11 cellular contexts compared by ENCODE assay signal in genomic region chr16:51155199-51155607, GRCh38. TPM values are rescaled to one million over a fixed set of nuclear protein-coding genes. Genes with fewer than 3 reads are reported as not detected.
DNase-seq lines count a peak whose midpoint lies in the region; ATAC-seq and TF ChIP-seq lines count a peak whose summit lies in the region.
"Had no signal": no experiment of that assay in that cellular context is flagged by ENCODE, and none has a peak within 500 bp of the region (broad histone marks: within the 10 kb centered on the region; RNA-seq: fewer than 3 reads in every experiment).

No MANE protein-coding gene starts in this region.

- peak overlapping the region; percentile 19 to 97 (median 79) for H3K4me3 ChIP-seq in dorsolateral prefrontal cortex
- peak overlapping the region; percentile 33 for H3K4me3 ChIP-seq in lower lobe of right lung
- H3K4me3 ChIP-seq in transverse colon = peak overlapping the region in 1 of 4 donors; percentile 36

- TF ChIP-seq EP300 in transverse colon (IDR thresholded peaks at IDR 0.05; ENCODE audit: low read depth) = no peak

- H3K27ac Mint-ChIP-seq in activated naive CD4-positive, alpha-beta T cell treated with anti-CD3 and anti-CD28 coated beads, Interleukin-2, amount 10 ng/mL, durations not matched to agents 7 days and 5 days = peak overlapping the region; percentile 33
- H3K27ac Mint-ChIP-seq: activated CD4-positive, alpha-beta memory T cell treated with anti-CD3 and anti-CD28 coated beads, Interleukin-2, amount 10 ng/mL, durations not matched to agents 7 days and 5 days had no signal

- H3K27ac ChIP-seq in dorsolateral prefrontal cortex = peak overlapping the region in 57 of 59 donors; percentile 39 to 99 (median 98)
- no peak overlapping the region for H3K27ac ChIP-seq in lower lobe of right lung
- H3K27ac ChIP-seq in transverse colon = peak overlapping the region; percentile 65 to 77 (median 70)

- H3K9me3 ChIP-seq in lower lobe of right lung (no peaks in the 10 kb centered on the region), transverse colon (no peaks in the 10 kb centered on the region)
- H3K9me3 ChIP-seq: BE2C had no signal

- H3K27me3 Mint-ChIP-seq in activated naive CD4-positive, alpha-beta T cell treated with anti-CD3 and anti-CD28 coated beads, Interleukin-2, amount 10 ng/mL, durations not matched to agents 7 days and 5 days = peaks cover 77% of the 10 kb centered on the region

- H3K4me1 ChIP-seq in lower lobe of right lung = peaks cover 18% of the 10 kb centered on the region
- peaks cover 0 to 30% (median 15%) of the 10 kb centered on the region in 4 donors for H3K4me1 ChIP-seq in transverse colon
- H3K4me1 ChIP-seq: BE2C had no signal

- intact Hi-C loops in dorsolateral prefrontal cortex (cut with DNase I) = no loop called here
- intact Hi-C loops in lower lobe of right lung (cut with DNase I) = no loop called here
- intact Hi-C loops in transverse colon (cut with DNase I; ENCODE audit: low total_unique reads) = no loop called here

- peaks cover 4% of the 10 kb centered on the region for H3K36me3 Mint-ChIP-seq in activated naive CD4-positive, alpha-beta T cell treated with anti-CD3 and anti-CD28 coated beads, Interleukin-2, amount 10 ng/mL, durations not matched to agents 7 days and 5 days

- TF ChIP-seq CTCF in dorsolateral prefrontal cortex (IDR thresholded peaks at IDR 0.05 in 54 of 56, conservative IDR thresholded peaks at IDR 0.05 in 2 of 56; ENCODE audit: low read depth in 1 of 56, partially characterized antibody in 56 of 56) = no peak
- TF ChIP-seq CTCF in lower lobe of right lung (IDR thresholded peaks at IDR 0.05) = no peak
- TF ChIP-seq CTCF in transverse colon (IDR thresholded peaks at IDR 0.05) = no peak

- H3K4me3 Mint-ChIP-seq in activated naive CD4-positive, alpha-beta T cell treated with anti-CD3 and anti-CD28 coated beads, Interleukin-2, amount 10 ng/mL, durations not matched to agents 7 days and 5 days = no peak overlapping the region
- H3K4me3 Mint-ChIP-seq: activated CD4-positive, alpha-beta memory T cell treated with anti-CD3 and anti-CD28 coated beads, Interleukin-2, amount 10 ng/mL, durations not matched to agents 7 days and 5 days had no signal

- CTCF ChIA-PET in activated naive CD4-positive, alpha-beta T cell treated with anti-CD3 and anti-CD28 coated beads, Interleukin-2, amount 10 ng/mL, durations not matched to agents 7 days and 5 days (lab: Charles Lee) = no interaction called here

- TF ChIP-seq POLR2A in transverse colon (IDR thresholded peaks at IDR 0.05) = no peak

- in situ Hi-C loops in transverse colon (cut with MboI; ENCODE audit: low pct_ligation_motif_present in 1 of 4, low pct_unique_long_range_greater_than_20kb in 1 of 4, low sequenced_read_pairs in 3 of 4) = no loop called here

- DNase-seq in activated naive CD4-positive, alpha-beta T cell treated with anti-CD3 and anti-CD28 coated beads, Interleukin-2, amount 10 ng/mL, durations not matched to agents 7 days and 5 days = no peak
- DNase-seq in activated naive CD4-positive, alpha-beta T cell treated with anti-CD3 and anti-CD28 coated beads, Interleukin-2, amount 50 U/mL, for 16 hours = no peak
- DNase-seq in dorsolateral prefrontal cortex (no peak), lower lobe of right lung (no peak), transverse colon (no peak), dermis blood vessel endothelial cell (no peak), NCI-H510A treated with DMSO at 0.1 percent for 48 hours (lab: John Stamatoyannopoulos, UW) (no peak)
- DNase-seq: activated CD4-positive, alpha-beta memory T cell treated with anti-CD3 and anti-CD28 coated beads, Interleukin-2, amount 10 ng/mL, durations not matched to agents 7 days and 5 days; BE2C; NCI-H1436 had no signal

- peaks cover 3% of the 10 kb centered on the region for H3K9me3 Mint-ChIP-seq in activated naive CD4-positive, alpha-beta T cell treated with anti-CD3 and anti-CD28 coated beads, Interleukin-2, amount 10 ng/mL, durations not matched to agents 7 days and 5 days

- ATAC-seq in lower lobe of right lung (no peak), HG03457 (IDR thresholded peaks at IDR 0.05; ENCODE audit: unreplicated experiment) (no peak)

- WGBS in transverse colon (ENCODE audit: low coverage in 1 of 2), 2 donors = 13% methylated on average over 20 of the region's 20 CpGs; no CpG with 5 or more reads in 1 of the 2 donors

- H3K4me1 Mint-ChIP-seq in activated naive CD4-positive, alpha-beta T cell treated with anti-CD3 and anti-CD28 coated beads, Interleukin-2, amount 10 ng/mL, durations not matched to agents 7 days and 5 days = peaks cover 5% of the 10 kb centered on the region

- H3K27me3 ChIP-seq in dorsolateral prefrontal cortex (peaks cover 0 to 75% (median 43%) of the 10 kb centered on the region in 45 donors), lower lobe of right lung (ENCODE audit: low read depth) (peaks cover 93% of the 10 kb centered on the region), transverse colon (peaks cover 85% of the 10 kb centered on the region)

- no peaks in the 10 kb centered on the region for H3K36me3 ChIP-seq in lower lobe of right lung
- no peaks in the 10 kb centered on the region for H3K36me3 ChIP-seq in transverse colon
- H3K36me3 ChIP-seq: BE2C had no signal

RNA-seq across cellular contexts. Expression of gene SALL1, which starts 4.1 kb away (rescaled TPM):
- total RNA-seq in dorsolateral prefrontal cortex = 10 to 100 TPM; 18.0 to 84.0 (median 32.7) TPM
- total RNA-seq in lower lobe of right lung = not detected
- total RNA-seq in transverse colon = 1 to 10 TPM in 2 of 4 donors, under 1 TPM in 1, not detected in 1; 0.41 to 2.6 (median 1.6) TPM
- under 0.01 and 0.05 TPM in 2 replicates for total RNA-seq in dermis blood vessel endothelial cell
- total RNA-seq: activated CD4-positive, alpha-beta memory T cell treated with anti-CD3 and anti-CD28 coated beads, Interleukin-2, amount 10 ng/mL, durations not matched to agents 7 days and 5 days had no signal

Comparison
In these comparisons a context has a peak if more than half of its experiments do, and no peak if none do; other contexts are left out.
1. RNA of gene SALL1, which starts 4.1 kb away (total RNA-seq): 18.0 to 84.0 TPM in dorsolateral prefrontal cortex; 0.41 to 2.6 TPM in transverse colon, not detected in lower lobe of right lung (single experiment) and under 0.01 to 0.05 TPM in dermis blood vessel endothelial cell; every median in the first group is over 4 times any median in the second.